ENCODE assay signal across 24 cellular contexts in the genomic region with DNA sequence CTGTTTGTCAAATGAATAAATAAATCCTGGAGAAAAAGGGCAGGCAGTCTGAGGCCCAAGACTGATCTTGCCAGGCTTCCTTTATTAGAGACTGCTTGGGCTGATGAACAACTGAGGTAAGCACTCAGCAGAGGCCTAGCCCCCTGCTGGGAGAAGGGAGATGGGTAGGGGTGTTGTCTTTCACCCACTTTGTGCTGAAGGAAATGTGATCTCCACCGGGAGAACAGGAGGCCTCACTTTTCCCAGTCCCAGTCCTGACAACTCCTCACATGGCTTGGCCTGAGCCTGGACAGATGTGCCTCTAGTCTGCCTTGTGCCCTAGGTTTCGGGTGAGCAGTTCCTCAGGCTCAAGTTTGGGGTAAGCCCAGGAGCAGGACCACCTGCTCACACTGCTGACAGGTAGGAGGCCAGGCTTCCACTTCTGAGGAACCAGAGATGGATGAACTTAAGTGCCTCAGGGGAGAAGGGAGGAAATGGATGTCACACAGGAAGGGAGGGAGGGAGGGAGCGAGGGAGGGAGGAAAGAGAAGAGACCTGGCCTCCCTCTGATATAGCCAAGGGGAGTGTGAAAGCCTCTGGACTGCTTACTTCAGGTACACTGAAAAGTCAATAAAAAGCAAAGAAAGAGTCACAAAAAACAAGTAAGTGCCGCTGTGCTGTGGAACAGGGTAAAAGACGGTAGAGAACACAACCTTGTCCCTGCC. TPM values are rescaled to one million over a fixed set of nuclear protein-coding genes. Genes with fewer than 3 reads are reported as not detected.
A peak's percentile ranks its signal among the peaks of the same experiment; 100 is the strongest.
DNase-seq lines count a peak whose midpoint lies in the region; ATAC-seq, FAIRE-seq and TF ChIP-seq lines count a peak whose summit lies in the region.
"Had no signal": no experiment of that assay in that cellular context is flagged by ENCODE, and none has a peak within 500 bp of the region (broad histone marks: within the 10 kb centered on the region; RNA-seq: fewer than 3 reads in every experiment).

No MANE protein-coding gene starts in this region.

- H3K27ac ChIP-seq in HEK293 (ENCODE audit: extremely low read depth, low read depth, low read length), result no peak overlapping the region
- no peak overlapping the region for H3K27ac ChIP-seq in mesendoderm (ENCODE audit: low read depth, low read length)
- H3K27ac ChIP-seq: ascending aorta, skin epidermis had no signal

- H3K27me3 Mint-ChIP-seq in CD14-positive monocyte (ENCODE audit: low read depth in 3 of 3) (peaks cover 0 to 3% (median 0%) of the 10 kb centered on the region in 3 donors), WTC11 (ENCODE audit: low read depth) (no peaks in the 10 kb centered on the region)
- H3K27me3 Mint-ChIP-seq: activated CD4-positive, alpha-beta T cell treated with anti-CD3 and anti-CD28 coated beads, Interleukin-2, amount 10 ng/mL, durations not matched to agents 7 days and 5 days; activated naive CD8-positive, alpha-beta T cell; activated T-helper 17 cell treated with anti-CD3 and anti-CD28 coated beads, Interleukin-2, amount 50 U/mL, for 72 hours; IgD-negative memory B cell had no signal

- H3K18ac ChIP-seq in mesendoderm (ENCODE audit: low read length), result no peak overlapping the region

- no peaks in the 10 kb centered on the region for H3K9me3 ChIP-seq in HEK293 (ENCODE audit: control insufficient read depth, insufficient read depth, low read depth, low read length)
- H3K9me3 ChIP-seq: ascending aorta had no signal

- no peak overlapping the region for H3K4me3 ChIP-seq in HEK293 (ENCODE audit: low read depth, low read length)
- no peak overlapping the region for H3K4me3 ChIP-seq in mesendoderm (ENCODE audit: low read length)
- H3K4me3 ChIP-seq: ascending aorta, lung, skin epidermis had no signal

- H2AK5ac ChIP-seq in mesendoderm (ENCODE audit: low read length), result no peak overlapping the region

- no peak overlapping the region for H4K5ac ChIP-seq in mesendoderm (ENCODE audit: low read length)

- no peak overlapping the region for H3K4me2 ChIP-seq in mesendoderm (ENCODE audit: low read length)

- CTCF ChIA-PET in HEK293 (lab: Yijun Ruan, JAX) (interaction anchor here (0.6 to 5.8 kb wide), 4 partner anchors 11 to 331 kb away, joined by 3 to 76 read pairs (median 4); no protein-coding TSS in a partner anchor), WTC11 (lab: Charles Lee) (interaction anchor here (0.9 kb wide), 1 partner anchor 12 kb away, joined by 3 read pairs; no protein-coding TSS in a partner anchor)

- FAIRE-seq in urothelium cell line (lab: Jason Lieb, UNC), result no peak

- H3K27ac Mint-ChIP-seq in CD14-positive monocyte (peak overlapping the region; percentile 73 to 87 (median 80)), WTC11 (peak overlapping the region; percentile 67; the same call in 1 of the 2 replicates)
- H3K27ac Mint-ChIP-seq: activated CD4-positive, alpha-beta T cell treated with anti-CD3 and anti-CD28 coated beads, Interleukin-2, amount 10 ng/mL, durations not matched to agents 7 days and 5 days; activated naive CD8-positive, alpha-beta T cell; activated T-helper 17 cell treated with anti-CD3 and anti-CD28 coated beads, Interleukin-2, amount 50 U/mL, for 72 hours had no signal

- H3K79me2 ChIP-seq in mesendoderm (ENCODE audit: control insufficient read depth, insufficient read depth, low read length), result no peaks in the 10 kb centered on the region

- intact Hi-C loops in CD14-positive monocyte (cut with micrococcal nuclease), result loop anchor here in 1 of 2 donors (10.0 kb wide), 1 partner anchor 131 kb away; no protein-coding TSS in a partner anchor

- DNase-seq in CD14-positive monocyte (ENCODE audit: low spot score), result no peak
- DNase-seq in WTC11 (ENCODE audit: low spot score), result no peak
- peak; percentile 23 for DNase-seq in mesendoderm
- no peak for DNase-seq in urothelium cell line (ENCODE audit: low spot score)
- no peak for DNase-seq in NCI-H1930 (lab: John Stamatoyannopoulos, UW)
- no peak for DNase-seq in effector CD4-positive, alpha-beta T cell
- DNase-seq in NCI-H1105 treated with DMSO at 0.1 percent for 48 hours (lab: John Stamatoyannopoulos, UW), result no peak
- DNase-seq: activated CD4-positive, alpha-beta T cell treated with anti-CD3 and anti-CD28 coated beads, Interleukin-2, amount 10 ng/mL, durations not matched to agents 7 days and 5 days; activated CD8-positive, alpha-beta memory T cell treated with anti-CD3 and anti-CD28 coated beads, Interleukin-2, amount 50 U/mL, for 4 hours; effector CD8-positive, alpha-beta T cell; MM.1S; NCI-H1436; NCI-H226; NK-92 treated with Interleukin-12 subunit alpha and Interleukin-12 subunit beta, amount 100 ng/mL, for 24 hours; stimulated activated CD4-positive, alpha-beta T cell treated with anti-CD3 and anti-CD28 coated beads, Interleukin-1b, Interleukin-23, amount 100 ng/mL, for 48 hours; stimulated activated naive CD8-positive, alpha-beta T cell treated with anti-CD3 and anti-CD28 coated beads, Interleukin-15, Interleukin-2, amounts not matched to agents 100 U/mL and 50 U/mL, for 24 hours; T-helper 2 cell had no signal

- H3K4ac ChIP-seq in mesendoderm (ENCODE audit: low read depth, low read length), result no peak overlapping the region

- POLR2A ChIA-PET in HEK293 (lab: Yijun Ruan, JAX), result no interaction called here
- POLR2A ChIA-PET in WTC11 (lab: Charles Lee), result no interaction called here

- H3K4me1 Mint-ChIP-seq in CD14-positive monocyte (peaks cover 41% of the 10 kb centered on the region), WTC11 (peaks cover 38% of the 10 kb centered on the region)

- H3K79me1 ChIP-seq in mesendoderm (ENCODE audit: low read length), result peaks cover 2% of the 10 kb centered on the region

- H3K4me3 Mint-ChIP-seq in CD14-positive monocyte, result no peak overlapping the region
- H3K4me3 Mint-ChIP-seq in WTC11, result no peak overlapping the region
- H3K4me3 Mint-ChIP-seq: activated CD4-positive, alpha-beta T cell treated with anti-CD3 and anti-CD28 coated beads, Interleukin-2, amount 10 ng/mL, durations not matched to agents 7 days and 5 days; activated naive CD8-positive, alpha-beta T cell; activated T-helper 17 cell treated with anti-CD3 and anti-CD28 coated beads, Interleukin-2, amount 50 U/mL, for 72 hours; IgD-negative memory B cell had no signal

- no peak overlapping the region for H3K23ac ChIP-seq in mesendoderm (ENCODE audit: low read length)

- no peak overlapping the region for H2BK5ac ChIP-seq in mesendoderm (ENCODE audit: low read length)

- H2BK120ac ChIP-seq in mesendoderm (ENCODE audit: low read depth, low read length), result no peak overlapping the region

- H3K9ac ChIP-seq in mesendoderm (ENCODE audit: low read length), result no peak overlapping the region

- no peak for ATAC-seq in WTC11
- ATAC-seq: activated T-helper 17 cell treated with anti-CD3 and anti-CD28 coated beads, Interleukin-2, amount 50 U/mL, for 72 hours; stimulated activated naive CD8-positive, alpha-beta T cell treated with anti-CD3 and anti-CD28 coated beads, Interleukin-15, Interleukin-2, amounts not matched to agents 100 U/mL and 50 U/mL, for 24 hours had no signal

- no CpG with 5 or more reads among the region's 5 CpGs for WGBS in mesendoderm (ENCODE audit: extremely low coverage, insufficient coverage, low lambda C conversion rate)

- TF ChIP-seq CTCF in CD14-positive monocyte (IDR thresholded peaks at IDR 0.05) (no peak), HEK293 (tag by site-specific recombination; IDR thresholded peaks at IDR 0.05) (no peak), WTC11 (IDR thresholded peaks at IDR 0.05) (no peak)

- no peaks in the 10 kb centered on the region for H3K27me3 ChIP-seq in mesendoderm (ENCODE audit: insufficient read depth, low read length, poor library complexity)
- H3K27me3 ChIP-seq: ascending aorta had no signal

- H3K36me3 ChIP-seq in HEK293 (ENCODE audit: control insufficient read depth in 2 of 2, insufficient read depth in 1 of 2, low read length in 2 of 2) (peaks cover 0 to 59% of the 10 kb centered on the region in 2 experiments; a peak in 2 of 3 replicates), mesendoderm (ENCODE audit: control insufficient read depth, insufficient read depth, low read length) (peaks cover 4% of the 10 kb centered on the region)

- no peak overlapping the region for H2BK15ac ChIP-seq in mesendoderm (replicated peaks; ENCODE audit: low read depth)

- H4K8ac ChIP-seq in mesendoderm (ENCODE audit: low read depth, low read length), result no peak overlapping the region

- H3K56ac ChIP-seq in mesendoderm (ENCODE audit: low read length), result no peak overlapping the region

- H3K9me3 Mint-ChIP-seq in CD14-positive monocyte, result peaks cover 0 to 2% (median 0%) of the 10 kb centered on the region in 7 donors
- H3K9me3 Mint-ChIP-seq in WTC11, result no peaks in the 10 kb centered on the region
- H3K9me3 Mint-ChIP-seq: activated CD4-positive, alpha-beta T cell treated with anti-CD3 and anti-CD28 coated beads, Interleukin-2, amount 10 ng/mL, durations not matched to agents 7 days and 5 days; activated T-helper 17 cell treated with anti-CD3 and anti-CD28 coated beads, Interleukin-2, amount 50 U/mL, for 72 hours; IgD-negative memory B cell had no signal

- H3K36me3 Mint-ChIP-seq in CD14-positive monocyte (peaks cover 49 to 63% of the 10 kb centered on the region in 2 donors), WTC11 (peaks cover 7% of the 10 kb centered on the region)
- H3K36me3 Mint-ChIP-seq: IgD-negative memory B cell had no signal

- H3K4me1 ChIP-seq in HEK293 (ENCODE audit: control insufficient read depth, insufficient read depth, low read length) (no peaks in the 10 kb centered on the region), mesendoderm (ENCODE audit: control insufficient read depth, low read depth, low read length) (no peaks in the 10 kb centered on the region)
- H3K4me1 ChIP-seq: ascending aorta had no signal

TF ChIP-seq in HEK293, 187 proteins besides CTCF, POLR2A, EP300 and RAD21 (continues in another document):
- 0 out of 2 replicates have a peak, but pooled peaks have one; percentile 19 for TF ChIP-seq ZNF677 (tag by site-specific recombination; IDR thresholded peaks at IDR 0.05)
- peak; percentile 54 for TF ChIP-seq GLIS1 (tag by site-specific recombination; IDR thresholded peaks at IDR 0.05)

TF ChIP-seq in WTC11, 78 proteins besides CTCF, POLR2A, EP300 and RAD21 (continues in another document):
- TF ChIP-seq TCF7 (CRISPR knock-in tag; IDR thresholded peaks at IDR 0.05; ENCODE audit: low read depth), result no peak

RNA-seq across cellular contexts. Expression of gene CLPB, which starts 8.1 kb away (rescaled TPM):
- 10 to 100 TPM; 15.8 to 17.7 TPM for polyA plus RNA-seq in CD14-positive monocyte
- total RNA-seq in WTC11 (2021), result 24.9 to 28.3 TPM (median 26.8 TPM) in 3 replicates
- polyA plus RNA-seq in mesendoderm (2013, experiment 1 of 2), result 11.2 TPM
- polyA plus RNA-seq in mesendoderm (2013, experiment 2 of 2), result 10.5 TPM
